ENCODE assay signal across 16 cellular contexts in the genomic region with DNA sequence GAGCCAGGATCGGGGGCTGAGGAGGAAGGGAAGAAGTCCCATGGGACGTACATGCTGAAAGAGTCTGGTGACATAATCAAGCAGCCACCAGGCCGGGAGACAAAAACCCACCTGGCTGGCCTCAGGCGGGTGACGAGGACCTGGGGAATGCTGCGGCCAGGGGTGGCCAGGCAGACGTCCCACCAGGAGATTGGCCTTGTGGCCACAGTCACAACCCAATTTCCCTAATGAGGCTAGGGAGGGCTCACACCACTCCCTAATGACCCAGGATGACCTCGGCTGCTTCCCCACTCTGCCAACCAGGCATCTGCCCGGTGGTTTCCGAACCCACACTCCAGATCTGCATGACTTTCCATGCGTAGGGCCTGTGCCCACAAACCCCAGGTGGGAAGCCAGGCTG.
A peak's percentile ranks its signal among the peaks of the same experiment; 100 is the strongest.
DNase-seq lines count a peak whose midpoint lies in the region; ATAC-seq and TF ChIP-seq lines count a peak whose summit lies in the region.
"Had no signal": no experiment of that assay in that cellular context is flagged by ENCODE, and none has a peak within 500 bp of the region (broad histone marks: within the 10 kb centered on the region; RNA-seq: fewer than 3 reads in every experiment).

No MANE protein-coding gene starts in this region.

- H3K27me3 Mint-ChIP-seq in GM23338 (ENCODE audit: insufficient read depth, low read depth, poor library complexity), result peaks cover 18% of the 10 kb centered on the region

- H3K9me3 Mint-ChIP-seq in GM23338, result no peaks in the 10 kb centered on the region

- no peaks in the 10 kb centered on the region for H4K20me1 ChIP-seq in GM23338 (replicated peaks; ENCODE audit: insufficient read depth)

- H3K9ac ChIP-seq in mesendoderm (ENCODE audit: low read length), result no peak overlapping the region
- H3K9ac ChIP-seq: KMS-11 had no signal

- H3K79me1 ChIP-seq in mesendoderm (ENCODE audit: low read length), result no peaks in the 10 kb centered on the region

- DNase-seq in GM23338 (ENCODE audit: low spot score) (no peak), SK-N-DZ (ENCODE audit: low spot score) (peak; percentile 41), mesendoderm (peak; percentile 11), NCI-H1048 (lab: John Stamatoyannopoulos, UW) (no peak), NCI-H1417 treated with DMSO at 0.1 percent for 48 hours (lab: John Stamatoyannopoulos, UW) (no peak), NCI-H2029 treated with DMSO at 0.1 percent for 48 hours (lab: John Stamatoyannopoulos, UW) (no peak)
- no peak for DNase-seq in stimulated activated naive CD4-positive, alpha-beta T cell treated with Interleukin-2 at 50 U/mL for 16 hours (lab: John Stamatoyannopoulos, UW)
- DNase-seq: C1 segment of cervical spinal cord; DMS153; MM.1S; NCI-H1417; NCI-H2029; NCI-H526 treated with DMSO at 0.1 percent for 48 hours; NK-92 treated with Interleukin-12 subunit alpha and Interleukin-12 subunit beta, amount 100 ng/mL, for 24 hours had no signal

- peaks cover 42% of the 10 kb centered on the region for H3K4me1 Mint-ChIP-seq in GM23338

- no peak overlapping the region for H4K5ac ChIP-seq in mesendoderm (ENCODE audit: low read length)

- H3K18ac ChIP-seq in mesendoderm (ENCODE audit: low read length), result no peak overlapping the region

- peak overlapping the region; percentile 65 for H3K56ac ChIP-seq in mesendoderm (ENCODE audit: low read length)

- no peaks in the 10 kb centered on the region for H3K9me2 ChIP-seq in GM23338 (ENCODE audit: insufficient read depth)

- H3K4ac ChIP-seq in mesendoderm (ENCODE audit: low read depth, low read length), result no peak overlapping the region

- peaks cover 16% of the 10 kb centered on the region for H3K4me1 ChIP-seq in GM23338 (ENCODE audit: insufficient read depth)
- H3K4me1 ChIP-seq in mesendoderm (ENCODE audit: control insufficient read depth, low read depth, low read length), result peaks cover 11% of the 10 kb centered on the region

- H3K79me2 ChIP-seq in GM23338 (replicated peaks; ENCODE audit: insufficient read depth) (no peaks in the 10 kb centered on the region), mesendoderm (ENCODE audit: control insufficient read depth, insufficient read depth, low read length) (no peaks in the 10 kb centered on the region)

- no peak overlapping the region for H2AFZ ChIP-seq in GM23338

- H4K8ac ChIP-seq in mesendoderm (ENCODE audit: low read depth, low read length), result no peak overlapping the region

- no peaks in the 10 kb centered on the region for H3K27me3 ChIP-seq in GM23338 (ENCODE audit: insufficient read depth)
- no peaks in the 10 kb centered on the region for H3K27me3 ChIP-seq in mesendoderm (ENCODE audit: insufficient read depth, low read length, poor library complexity)

- H3K4me3 Mint-ChIP-seq in GM23338, result peak overlapping the region; percentile 13; the same call in 2 of the 3 replicates

- no peak overlapping the region for H2AK5ac ChIP-seq in mesendoderm (ENCODE audit: low read length)

- H3K27ac Mint-ChIP-seq in GM23338, result no peak overlapping the region

- WGBS in mesendoderm (ENCODE audit: extremely low coverage, insufficient coverage, low lambda C conversion rate), result no CpG with 5 or more reads among the region's 11 CpGs

- H3K36me3 ChIP-seq in GM23338 (ENCODE audit: insufficient read depth) (no peaks in the 10 kb centered on the region), mesendoderm (ENCODE audit: control insufficient read depth, insufficient read depth, low read length) (no peaks in the 10 kb centered on the region)

- no peak overlapping the region for H2BK15ac ChIP-seq in mesendoderm (replicated peaks; ENCODE audit: low read depth)

- no peak for ATAC-seq in GM23338
- ATAC-seq: HepG2 had no signal

- no peaks in the 10 kb centered on the region for H3K36me3 Mint-ChIP-seq in GM23338 (ENCODE audit: low read depth)

- no peaks in the 10 kb centered on the region for H3F3A ChIP-seq in GM23338 (replicated peaks; ENCODE audit: low read depth)

- no peak overlapping the region for H2BK120ac ChIP-seq in mesendoderm (ENCODE audit: low read depth, low read length)

- H3K27ac ChIP-seq in GM23338 (ENCODE audit: low read depth), result no peak overlapping the region
- no peak overlapping the region for H3K27ac ChIP-seq in mesendoderm (ENCODE audit: low read depth, low read length)
- H3K27ac ChIP-seq: KMS-11 had no signal

- H3K4me3 ChIP-seq in GM23338, result no peak overlapping the region
- H3K4me3 ChIP-seq in mesendoderm (ENCODE audit: low read length), result no peak overlapping the region

- no peak overlapping the region for H3K23ac ChIP-seq in mesendoderm (ENCODE audit: low read length)

- no peak for TF ChIP-seq CTCF in GM23338 (conservative IDR thresholded peaks at IDR 0.05; ENCODE audit: low read depth in 2 of 2)

- H3K4me2 ChIP-seq in GM23338 (peak overlapping the region; percentile 38; the same call in 1 of the 2 replicates), mesendoderm (ENCODE audit: low read length) (no peak overlapping the region)
- H3K4me2 ChIP-seq: KMS-11 had no signal

- no peak overlapping the region for H2BK5ac ChIP-seq in mesendoderm (ENCODE audit: low read length)

TF ChIP-seq in GM23338, 12 proteins besides CTCF, POLR2A, EP300 and RAD21 (continues in another document):
- TF ChIP-seq STAT1 (IDR thresholded peaks at IDR 0.05; ENCODE audit: unreplicated experiment) (no peak), ZNF331 (CRISPR knock-in tag; IDR thresholded peaks at IDR 0.05; ENCODE audit: low read depth) (no peak), ZNF114 (CRISPR knock-in tag; IDR thresholded peaks at IDR 0.05) (no peak)
- TF ChIP-seq, protein P1, sequence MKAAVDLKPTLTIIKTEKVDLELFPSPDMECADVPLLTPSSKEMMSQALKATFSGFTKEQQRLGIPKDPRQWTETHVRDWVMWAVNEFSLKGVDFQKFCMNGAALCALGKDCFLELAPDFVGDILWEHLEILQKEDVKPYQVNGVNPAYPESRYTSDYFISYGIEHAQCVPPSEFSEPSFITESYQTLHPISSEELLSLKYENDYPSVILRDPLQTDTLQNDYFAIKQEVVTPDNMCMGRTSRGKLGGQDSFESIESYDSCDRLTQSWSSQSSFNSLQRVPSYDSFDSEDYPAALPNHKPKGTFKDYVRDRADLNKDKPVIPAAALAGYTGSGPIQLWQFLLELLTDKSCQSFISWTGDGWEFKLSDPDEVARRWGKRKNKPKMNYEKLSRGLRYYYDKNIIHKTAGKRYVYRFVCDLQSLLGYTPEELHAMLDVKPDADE (IDR thresholded peaks at IDR 0.05), result no peak
- TF ChIP-seq, protein P2, sequence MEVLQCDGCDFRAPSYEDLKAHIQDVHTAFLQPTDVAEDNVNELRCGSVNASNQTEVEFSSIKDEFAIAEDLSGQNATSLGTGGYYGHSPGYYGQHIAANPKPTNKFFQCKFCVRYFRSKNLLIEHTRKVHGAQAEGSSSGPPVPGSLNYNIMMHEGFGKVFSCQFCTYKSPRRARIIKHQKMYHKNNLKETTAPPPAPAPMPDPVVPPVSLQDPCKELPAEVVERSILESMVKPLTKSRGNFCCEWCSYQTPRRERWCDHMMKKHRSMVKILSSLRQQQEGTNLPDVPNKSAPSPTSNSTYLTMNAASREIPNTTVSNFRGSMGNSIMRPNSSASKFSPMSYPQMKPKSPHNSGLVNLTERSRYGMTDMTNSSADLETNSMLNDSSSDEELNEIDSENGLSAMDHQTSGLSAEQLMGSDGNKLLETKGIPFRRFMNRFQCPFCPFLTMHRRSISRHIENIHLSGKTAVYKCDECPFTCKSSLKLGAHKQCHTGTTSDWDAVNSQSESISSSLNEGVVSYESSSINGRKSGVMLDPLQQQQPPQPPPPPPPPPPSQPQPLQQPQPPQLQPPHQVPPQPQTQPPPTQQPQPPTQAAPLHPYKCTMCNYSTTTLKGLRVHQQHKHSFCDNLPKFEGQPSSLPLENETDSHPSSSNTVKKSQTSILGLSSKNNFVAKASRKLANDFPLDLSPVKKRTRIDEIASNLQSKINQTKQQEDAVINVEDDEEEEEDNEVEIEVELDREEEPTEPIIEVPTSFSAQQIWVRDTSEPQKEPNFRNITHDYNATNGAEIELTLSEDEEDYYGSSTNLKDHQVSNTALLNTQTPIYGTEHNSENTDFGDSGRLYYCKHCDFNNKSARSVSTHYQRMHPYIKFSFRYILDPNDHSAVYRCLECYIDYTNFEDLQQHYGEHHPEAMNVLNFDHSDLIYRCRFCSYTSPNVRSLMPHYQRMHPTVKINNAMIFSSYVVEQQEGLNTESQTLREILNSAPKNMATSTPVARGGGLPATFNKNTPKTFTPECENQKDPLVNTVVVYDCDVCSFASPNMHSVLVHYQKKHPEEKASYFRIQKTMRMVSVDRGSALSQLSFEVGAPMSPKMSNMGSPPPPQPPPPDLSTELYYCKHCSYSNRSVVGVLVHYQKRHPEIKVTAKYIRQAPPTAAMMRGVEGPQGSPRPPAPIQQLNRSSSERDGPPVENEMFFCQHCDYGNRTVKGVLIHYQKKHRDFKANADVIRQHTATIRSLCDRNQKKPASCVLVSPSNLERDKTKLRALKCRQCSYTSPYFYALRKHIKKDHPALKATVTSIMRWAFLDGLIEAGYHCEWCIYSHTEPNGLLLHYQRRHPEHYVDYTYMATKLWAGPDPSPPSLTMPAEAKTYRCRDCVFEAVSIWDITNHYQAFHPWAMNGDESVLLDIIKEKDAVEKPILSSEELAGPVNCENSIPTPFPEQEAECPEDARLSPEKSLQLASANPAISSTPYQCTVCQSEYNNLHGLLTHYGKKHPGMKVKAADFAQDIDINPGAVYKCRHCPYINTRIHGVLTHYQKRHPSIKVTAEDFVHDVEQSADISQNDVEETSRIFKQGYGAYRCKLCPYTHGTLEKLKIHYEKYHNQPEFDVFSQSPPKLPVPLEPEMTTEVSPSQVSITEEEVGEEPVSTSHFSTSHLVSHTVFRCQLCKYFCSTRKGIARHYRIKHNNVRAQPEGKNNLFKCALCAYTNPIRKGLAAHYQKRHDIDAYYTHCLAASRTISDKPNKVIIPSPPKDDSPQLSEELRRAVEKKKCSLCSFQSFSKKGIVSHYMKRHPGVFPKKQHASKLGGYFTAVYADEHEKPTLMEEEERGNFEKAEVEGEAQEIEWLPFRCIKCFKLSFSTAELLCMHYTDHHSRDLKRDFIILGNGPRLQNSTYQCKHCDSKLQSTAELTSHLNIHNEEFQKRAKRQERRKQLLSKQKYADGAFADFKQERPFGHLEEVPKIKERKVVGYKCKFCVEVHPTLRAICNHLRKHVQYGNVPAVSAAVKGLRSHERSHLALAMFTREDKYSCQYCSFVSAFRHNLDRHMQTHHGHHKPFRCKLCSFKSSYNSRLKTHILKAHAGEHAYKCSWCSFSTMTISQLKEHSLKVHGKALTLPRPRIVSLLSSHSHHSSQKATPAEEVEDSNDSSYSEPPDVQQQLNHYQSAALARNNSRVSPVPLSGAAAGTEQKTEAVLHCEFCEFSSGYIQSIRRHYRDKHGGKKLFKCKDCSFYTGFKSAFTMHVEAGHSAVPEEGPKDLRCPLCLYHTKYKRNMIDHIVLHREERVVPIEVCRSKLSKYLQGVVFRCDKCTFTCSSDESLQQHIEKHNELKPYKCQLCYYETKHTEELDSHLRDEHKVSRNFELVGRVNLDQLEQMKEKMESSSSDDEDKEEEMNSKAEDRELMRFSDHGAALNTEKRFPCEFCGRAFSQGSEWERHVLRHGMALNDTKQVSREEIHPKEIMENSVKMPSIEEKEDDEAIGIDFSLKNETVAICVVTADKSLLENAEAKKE (CRISPR knock-in tag; IDR thresholded peaks at IDR 0.05), result no peak

Comparison
In these comparisons a context has a peak if more than half of its experiments do, and no peak if none do; other contexts are left out.
1. DNase-seq: peak in SK-N-DZ (single experiment) and mesendoderm (single experiment); none in GM23338 (single experiment), NCI-H1048 (single experiment), NCI-H1417 treated with DMSO at 0.1 percent for 48 hours (single experiment), stimulated activated naive CD4-positive, alpha-beta T cell treated with Interleukin-2 at 50 U/mL for 16 hours (single experiment) and NCI-H2029 treated with DMSO at 0.1 percent for 48 hours (single experiment).